ENCODE assay signal across 7 cellular contexts in genomic region chr22:25463347-25463628, GRCh38.
DNase-seq lines count a peak whose midpoint lies in the region; ATAC-seq, FAIRE-seq and TF ChIP-seq lines count a peak whose summit lies in the region.
"Not testable (repeated sequence)": the region's sequence is repeated elsewhere in the genome, so short reads cannot be mapped to it uniquely, and the experiment has no call there.

No MANE protein-coding gene starts in this region.

- WGBS in GM12878 (ENCODE audit: insufficient coverage, insufficient replicate concordance, low lambda C conversion rate, missing lambda C conversion rate), result 65% methylated on average over 8 of the region's 8 CpGs

- FAIRE-seq in GM12878 (lab: Jason Lieb, UNC), result peak; percentile 85

- H3K4me3 ChIP-seq in GM12878, result not testable (repeated sequence)

- H4K20me1 ChIP-seq in GM12878 (ENCODE audit: control insufficient read depth, insufficient read depth), result not testable (repeated sequence)

- SMC1A ChIA-PET in GM12878 (lab: Charles Lee; ENCODE audit: uncharacterized antibody, unreplicated experiment), result interaction anchor here (1.8 to 3.3 kb wide), 2 partner anchors 81 to 237 kb away, joined by 6 to 12 read pairs; no protein-coding TSS in a partner anchor

- POLR2A ChIA-PET in activated CD8-positive, alpha-beta T cell treated with anti-CD3 and anti-CD28 coated beads, Interleukin-2, amount 10 ng/mL, durations not matched to agents 7 days and 5 days (lab: Charles Lee); GM12878 (lab: Charles Lee): not testable (repeated sequence)

- not testable (repeated sequence) for H3K27me3 Mint-ChIP-seq in activated CD8-positive, alpha-beta T cell treated with anti-CD3 and anti-CD28 coated beads, Interleukin-2, amount 10 ng/mL, durations not matched to agents 7 days and 5 days (ENCODE audit: low read depth); activated T-helper 1 cell treated with anti-CD3 and anti-CD28 coated beads, Interleukin-12 subunit alpha, Interleukin-12 subunit beta, Interleukin-2, Interleukin-4 antibody, amounts not matched to agents 30 ng/mL and 10 ng/mL and 1 ng/mL, durations not matched to agents 14 hours and 24 hours and 36 hours (ENCODE audit: insufficient read depth); memory B cell

- TF ChIP-seq POLR2A in GM12878 (IDR thresholded peaks at IDR 0.05; ENCODE audit: low read depth, low read length), result not testable (repeated sequence)

- H3K4me3 Mint-ChIP-seq in activated CD8-positive, alpha-beta T cell treated with anti-CD3 and anti-CD28 coated beads, Interleukin-2, amount 10 ng/mL, durations not matched to agents 7 days and 5 days; activated T-helper 1 cell treated with anti-CD3 and anti-CD28 coated beads, Interleukin-12 subunit alpha, Interleukin-12 subunit beta, Interleukin-2, Interleukin-4 antibody, amounts not matched to agents 30 ng/mL and 10 ng/mL and 1 ng/mL, durations not matched to agents 14 hours and 24 hours and 36 hours; memory B cell; stimulated activated effector memory CD8-positive, alpha-beta T cell treated with anti-CD3 and anti-CD28 coated beads, Interleukin-12 subunit alpha, Interleukin-12 subunit beta, amount 100 ng/mL, for 72 hours: not testable (repeated sequence)

- TF ChIP-seq CTCF in GM12878 (IDR thresholded peaks at IDR 0.05 in 2 of 3, conservative IDR thresholded peaks at IDR 0.05 in 1 of 3; ENCODE audit: control insufficient read depth in 2 of 3, extremely low read depth in 1 of 3, insufficient read depth in 1 of 3, low read depth in 3 of 3, low read length in 3 of 3), result not testable (repeated sequence)

- peak overlapping the region; percentile 45 for H3K27ac ChIP-seq in KOPT-K1 (ENCODE audit: low read depth, low read length, poor library complexity, severe bottlenecking)
- not testable (repeated sequence) for H3K27ac ChIP-seq in GM12878 (ENCODE audit: control insufficient read depth, insufficient read depth)

- not testable (repeated sequence) for H3K79me2 ChIP-seq in GM12878 (ENCODE audit: control insufficient read depth, insufficient read depth, low read length)

- peaks cover 13% of the 10 kb centered on the region for H3K4me1 Mint-ChIP-seq in activated CD8-positive, alpha-beta T cell treated with anti-CD3 and anti-CD28 coated beads, Interleukin-2, amount 10 ng/mL, durations not matched to agents 7 days and 5 days (ENCODE audit: low read depth)
- peaks cover 19% of the 10 kb centered on the region for H3K4me1 Mint-ChIP-seq in activated T-helper 1 cell treated with anti-CD3 and anti-CD28 coated beads, Interleukin-12 subunit alpha, Interleukin-12 subunit beta, Interleukin-2, Interleukin-4 antibody, amounts not matched to agents 30 ng/mL and 10 ng/mL and 1 ng/mL, durations not matched to agents 14 hours and 24 hours and 36 hours (ENCODE audit: low read depth)
- H3K4me1 Mint-ChIP-seq in memory B cell, result not testable (repeated sequence)
- H3K4me1 Mint-ChIP-seq in stimulated activated effector memory CD8-positive, alpha-beta T cell treated with anti-CD3 and anti-CD28 coated beads, Interleukin-12 subunit alpha, Interleukin-12 subunit beta, amount 100 ng/mL, for 72 hours, result peaks cover 15% of the 10 kb centered on the region

- H3K9me3 ChIP-seq in KOPT-K1 (ENCODE audit: insufficient read depth, low read length, poor library complexity, severe bottlenecking); GM12878 (replicated peaks; ENCODE audit: control insufficient read depth, insufficient read depth, low read length): not testable (repeated sequence)

- H3K4me1 ChIP-seq in GM12878 (ENCODE audit: control insufficient read depth, insufficient read depth, low read length), result not testable (repeated sequence)

- H3K9ac ChIP-seq in GM12878 (ENCODE audit: control insufficient read depth, insufficient read depth, low read length), result not testable (repeated sequence)

- not testable (repeated sequence) for H3K9me3 Mint-ChIP-seq in activated CD8-positive, alpha-beta T cell treated with anti-CD3 and anti-CD28 coated beads, Interleukin-2, amount 10 ng/mL, durations not matched to agents 7 days and 5 days (ENCODE audit: insufficient read depth); activated T-helper 1 cell treated with anti-CD3 and anti-CD28 coated beads, Interleukin-12 subunit alpha, Interleukin-12 subunit beta, Interleukin-2, Interleukin-4 antibody, amounts not matched to agents 30 ng/mL and 10 ng/mL and 1 ng/mL, durations not matched to agents 14 hours and 24 hours and 36 hours; activated naive CD4-positive, alpha-beta T cell treated with anti-CD3 and anti-CD28 coated beads, Interleukin-2, amount 50 U/mL, for 72 hours; memory B cell; stimulated activated effector memory CD8-positive, alpha-beta T cell treated with anti-CD3 and anti-CD28 coated beads, Interleukin-12 subunit alpha, Interleukin-12 subunit beta, amount 100 ng/mL, for 72 hours

- not testable (repeated sequence) for DNase-seq in activated CD8-positive, alpha-beta T cell treated with anti-CD3 and anti-CD28 coated beads, Interleukin-2, amount 10 ng/mL, durations not matched to agents 7 days and 5 days; activated T-helper 1 cell treated with anti-CD3 and anti-CD28 coated beads, Interleukin-12 subunit alpha, Interleukin-12 subunit beta, Interleukin-2, Interleukin-4 antibody, amounts not matched to agents 30 ng/mL and 10 ng/mL and 1 ng/mL, durations not matched to agents 14 hours and 24 hours and 36 hours (ENCODE audit: low spot score); activated naive CD4-positive, alpha-beta T cell treated with anti-CD3 and anti-CD28 coated beads, Interleukin-2, amount 50 U/mL, for 72 hours (ENCODE audit: low spot score in 2 of 2); GM12878 (ENCODE audit: low read depth, low spot score); memory B cell (ENCODE audit: low spot score in 2 of 2); stimulated activated effector memory CD8-positive, alpha-beta T cell treated with anti-CD3 and anti-CD28 coated beads, Interleukin-12 subunit alpha, Interleukin-12 subunit beta, amount 100 ng/mL, for 72 hours (ENCODE audit: low spot score in 2 of 2)

- peaks cover 51% of the 10 kb centered on the region for H3K36me3 ChIP-seq in KOPT-K1 (ENCODE audit: insufficient read depth, low read length)
- H3K36me3 ChIP-seq in GM12878 (ENCODE audit: control insufficient read depth in 2 of 2, insufficient read depth in 2 of 2, low read length in 1 of 2), result peaks cover 9 to 12% of the 10 kb centered on the region in 2 experiments; a peak in 3 of 4 replicates

- H3K27ac Mint-ChIP-seq in activated CD8-positive, alpha-beta T cell treated with anti-CD3 and anti-CD28 coated beads, Interleukin-2, amount 10 ng/mL, durations not matched to agents 7 days and 5 days, result peak overlapping the region; percentile 75
- peak overlapping the region; percentile 61 for H3K27ac Mint-ChIP-seq in activated T-helper 1 cell treated with anti-CD3 and anti-CD28 coated beads, Interleukin-12 subunit alpha, Interleukin-12 subunit beta, Interleukin-2, Interleukin-4 antibody, amounts not matched to agents 30 ng/mL and 10 ng/mL and 1 ng/mL, durations not matched to agents 14 hours and 24 hours and 36 hours
- peak overlapping the region; percentile 17 to 61 for H3K27ac Mint-ChIP-seq in activated naive CD4-positive, alpha-beta T cell treated with anti-CD3 and anti-CD28 coated beads, Interleukin-2, amount 50 U/mL, for 72 hours
- peak overlapping the region; percentile 28 for H3K27ac Mint-ChIP-seq in memory B cell
- H3K27ac Mint-ChIP-seq in stimulated activated effector memory CD8-positive, alpha-beta T cell treated with anti-CD3 and anti-CD28 coated beads, Interleukin-12 subunit alpha, Interleukin-12 subunit beta, amount 100 ng/mL, for 72 hours, result peak overlapping the region; percentile 77

- RAD21 ChIA-PET in GM12878 (lab: Charles Lee; ENCODE audit: unreplicated experiment), result interaction anchor here (1.4 to 4.2 kb wide), 5 partner anchors 12 to 310 kb away, joined by 5 to 23 read pairs (median 12); no protein-coding TSS in a partner anchor

- not testable (repeated sequence) for BruUV-seq in GM12878 (replicated peaks; lab: Mats Ljungman, UMichigan)

- TF ChIP-seq EP300 in GM12878 (IDR thresholded peaks at IDR 0.05; ENCODE audit: borderline replicate concordance in 1 of 2, control insufficient read depth in 1 of 2, low read depth in 2 of 2, low read length in 2 of 2), result not testable (repeated sequence)

- not testable (repeated sequence) for H3K4me2 ChIP-seq in GM12878 (ENCODE audit: control insufficient read depth, insufficient read depth)

- in situ Hi-C loops in GM12878 (cut with MboI), result loop anchor here (5.0 kb wide), 2 partner anchors 239 to 309 kb away; no protein-coding TSS in a partner anchor

- intact Hi-C loops in activated T-helper 1 cell treated with anti-CD3 and anti-CD28 coated beads, Interleukin-12 subunit alpha, Interleukin-12 subunit beta, Interleukin-2, Interleukin-4 antibody, amounts not matched to agents 30 ng/mL and 10 ng/mL and 1 ng/mL, durations not matched to agents 14 hours and 24 hours and 36 hours (cut with micrococcal nuclease), result loop anchor here (2.0 kb wide), 1 partner anchor 102 kb away; the partner anchor contains the start of gene GRK3
- intact Hi-C loops in GM12878 (cut with micrococcal nuclease; ENCODE audit: unreplicated experiment), result loop anchor here (2.0 to 5.0 kb wide), 3 partner anchors 79 to 869 kb away; no protein-coding TSS in a partner anchor

- CTCF ChIA-PET in activated CD8-positive, alpha-beta T cell treated with anti-CD3 and anti-CD28 coated beads, Interleukin-2, amount 10 ng/mL, durations not matched to agents 7 days and 5 days (lab: Charles Lee), result interaction anchor here (0.6 to 3.0 kb wide), 6 partner anchors 16 to 316 kb away, joined by 5 to 45 read pairs (median 6); no protein-coding TSS in a partner anchor
- CTCF ChIA-PET in GM12878 (lab: Yijun Ruan, JAX), result interaction anchor here (0.7 to 3.7 kb wide), 7 partner anchors 16 to 309 kb away, joined by 3 to 44 read pairs (median 5); no protein-coding TSS in a partner anchor

- not testable (repeated sequence) for ATAC-seq in activated CD8-positive, alpha-beta T cell treated with anti-CD3 and anti-CD28 coated beads, Interleukin-2, amount 10 ng/mL, durations not matched to agents 7 days and 5 days; activated naive CD4-positive, alpha-beta T cell treated with anti-CD3 and anti-CD28 coated beads, Interleukin-2, amount 50 U/mL, for 72 hours; GM12878; memory B cell (ENCODE audit: low read depth); stimulated activated effector memory CD8-positive, alpha-beta T cell treated with anti-CD3 and anti-CD28 coated beads, Interleukin-12 subunit alpha, Interleukin-12 subunit beta, amount 100 ng/mL, for 72 hours

- not testable (repeated sequence) for TF ChIP-seq RAD21 in GM12878 (IDR thresholded peaks at IDR 0.05; ENCODE audit: insufficient read depth, low read depth, low read length)

- peaks cover 58% of the 10 kb centered on the region for H3K36me3 Mint-ChIP-seq in activated CD8-positive, alpha-beta T cell treated with anti-CD3 and anti-CD28 coated beads, Interleukin-2, amount 10 ng/mL, durations not matched to agents 7 days and 5 days (ENCODE audit: low read depth)
- H3K36me3 Mint-ChIP-seq in activated T-helper 1 cell treated with anti-CD3 and anti-CD28 coated beads, Interleukin-12 subunit alpha, Interleukin-12 subunit beta, Interleukin-2, Interleukin-4 antibody, amounts not matched to agents 30 ng/mL and 10 ng/mL and 1 ng/mL, durations not matched to agents 14 hours and 24 hours and 36 hours (ENCODE audit: low read depth), result peaks cover 50% of the 10 kb centered on the region
- H3K36me3 Mint-ChIP-seq in activated naive CD4-positive, alpha-beta T cell treated with anti-CD3 and anti-CD28 coated beads, Interleukin-2, amount 50 U/mL, for 72 hours, result peaks cover 5 to 26% of the 10 kb centered on the region in 2 donors
- peaks cover 28% of the 10 kb centered on the region for H3K36me3 Mint-ChIP-seq in memory B cell
- peaks cover 71% of the 10 kb centered on the region for H3K36me3 Mint-ChIP-seq in stimulated activated effector memory CD8-positive, alpha-beta T cell treated with anti-CD3 and anti-CD28 coated beads, Interleukin-12 subunit alpha, Interleukin-12 subunit beta, amount 100 ng/mL, for 72 hours

- not testable (repeated sequence) for H2AFZ ChIP-seq in GM12878 (ENCODE audit: control insufficient read depth, low read depth, low read length)

- H3K27me3 ChIP-seq in GM12878 (replicated peaks in 1 of 2; ENCODE audit: control insufficient read depth in 2 of 2, insufficient read depth in 2 of 2, low read length in 1 of 2), result not testable (repeated sequence)
